ENCODE assay signal across 15 cellular contexts in the genomic region with DNA sequence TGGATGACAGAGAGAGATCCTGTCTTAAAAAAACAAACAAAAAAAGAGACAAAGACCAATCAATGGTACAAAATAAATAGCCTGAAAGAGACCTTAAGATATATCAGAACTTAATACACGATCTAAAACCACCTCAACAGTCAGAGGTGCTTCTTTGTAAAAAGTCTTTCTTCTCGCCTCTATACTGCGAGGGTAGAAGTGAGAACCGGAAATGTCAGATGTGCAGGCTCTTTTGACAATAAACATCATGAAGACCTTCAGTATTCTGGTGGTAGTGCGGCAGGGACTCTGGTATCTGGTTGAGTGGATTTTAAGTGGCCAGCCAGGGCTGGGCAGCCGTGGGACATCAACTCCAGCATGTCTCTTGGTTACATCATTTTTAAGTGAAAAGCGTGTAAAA.
"Had no signal": no experiment of that assay in that cellular context is flagged by ENCODE, and none has a peak within 500 bp of the region (broad histone marks: within the 10 kb centered on the region; RNA-seq: fewer than 3 reads in every experiment).

No MANE protein-coding gene starts in this region.

- H3K9me3 ChIP-seq: right atrium auricular region, thoracic aorta, upper lobe of right lung had no signal

- H3K27me3 Mint-ChIP-seq: activated naive CD4-positive, alpha-beta T cell treated with anti-CD3 and anti-CD28 coated beads, Interleukin-2, amount 10 ng/mL, durations not matched to agents 7 days and 5 days had no signal

- H3K27ac ChIP-seq: right atrium auricular region, thoracic aorta, upper lobe of right lung had no signal

- H3K27me3 ChIP-seq: right atrium auricular region, upper lobe of right lung had no signal

- DNase-seq: activated CD4-positive, alpha-beta T cell treated with anti-CD3 and anti-CD28 coated beads for 48 hours; activated naive CD4-positive, alpha-beta T cell treated with anti-CD3 and anti-CD28 coated beads, Interleukin-2, amount 10 ng/mL, durations not matched to agents 7 days and 5 days; amniotic stem cell; islet precursor cell; midbrain; posterior cingulate gyrus; small intestine; stimulated activated CD4-positive, alpha-beta T cell treated with anti-CD3 and anti-CD28 coated beads, Interleukin-4, amount 100 ng/mL, for 24 hours; upper lobe of right lung had no signal

- ATAC-seq: esophagus mucosa, upper lobe of right lung had no signal

- H3K27ac Mint-ChIP-seq: activated naive CD4-positive, alpha-beta T cell treated with anti-CD3 and anti-CD28 coated beads, Interleukin-2, amount 10 ng/mL, durations not matched to agents 7 days and 5 days; T-helper 1 cell treated with Interleukin-12 subunit alpha and Interleukin-12 subunit beta and Interleukin-4 antibody, amounts not matched to agents 30 μg/mL and 1 μg/mL, for 36 hours had no signal

- H3K4me3 Mint-ChIP-seq: activated naive CD4-positive, alpha-beta T cell treated with anti-CD3 and anti-CD28 coated beads, Interleukin-2, amount 10 ng/mL, durations not matched to agents 7 days and 5 days; T-helper 1 cell treated with Interleukin-12 subunit alpha and Interleukin-12 subunit beta and Interleukin-4 antibody, amounts not matched to agents 30 μg/mL and 1 μg/mL, for 36 hours had no signal

- FAIRE-seq: colon, small intestine had no signal

- H3K4me3 ChIP-seq: lung, right atrium auricular region, thoracic aorta, upper lobe of right lung had no signal

- H3K9me3 Mint-ChIP-seq: activated naive CD4-positive, alpha-beta T cell treated with anti-CD3 and anti-CD28 coated beads, Interleukin-2, amount 10 ng/mL, durations not matched to agents 7 days and 5 days; T-helper 1 cell treated with Interleukin-12 subunit alpha and Interleukin-12 subunit beta and Interleukin-4 antibody, amounts not matched to agents 30 μg/mL and 1 μg/mL, for 36 hours had no signal
